Comparison of ENCODE assay signal across 21 cellular contexts in the genomic region with DNA sequence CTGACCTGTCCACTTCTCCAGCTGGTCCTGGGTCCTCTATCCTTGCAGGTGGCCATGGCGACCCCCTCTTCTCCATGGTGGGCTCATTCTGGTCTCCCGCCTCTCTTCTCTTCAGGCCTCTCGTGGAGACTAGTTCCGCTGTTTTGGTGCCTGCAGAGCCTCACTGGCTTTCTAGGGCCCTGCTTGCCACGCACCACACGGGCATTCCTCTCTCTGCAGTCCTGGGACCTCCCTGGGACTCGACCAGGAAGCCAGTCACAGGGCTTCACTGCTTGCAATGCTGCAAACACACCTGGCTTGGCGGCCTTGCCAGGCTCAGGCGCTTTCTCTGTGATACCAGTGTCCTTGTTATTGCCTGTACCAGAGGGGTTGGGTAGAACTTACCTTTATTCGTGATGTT. TPM values are rescaled to one million over a fixed set of nuclear protein-coding genes. Genes with fewer than 3 reads are reported as not detected.
DNase-seq lines count a peak whose midpoint lies in the region; ATAC-seq and TF ChIP-seq lines count a peak whose summit lies in the region.
"Had no signal": no experiment of that assay in that cellular context is flagged by ENCODE, and none has a peak within 500 bp of the region (broad histone marks: within the 10 kb centered on the region; RNA-seq: fewer than 3 reads in every experiment).

No MANE protein-coding gene starts in this region.

- H3K14ac ChIP-seq in trophoblast cell (ENCODE audit: low read length), result peak overlapping the region; percentile 5

- H3K4me3 Mint-ChIP-seq in T-helper 17 cell, result no peak overlapping the region
- H3K4me3 Mint-ChIP-seq in neural crest cell, result no peak overlapping the region
- no peak overlapping the region for H3K4me3 Mint-ChIP-seq in activated naive CD8-positive, alpha-beta T cell treated with anti-CD3 and anti-CD28 coated beads for 36 hours
- no peak overlapping the region for H3K4me3 Mint-ChIP-seq in CD8-positive, alpha-beta T cell
- H3K4me3 Mint-ChIP-seq: CD14-positive monocyte; CD4-positive, alpha-beta memory T cell; CD4-positive, CD25-positive, alpha-beta regulatory T cell had no signal

- H3K4me2 ChIP-seq in trophoblast cell (ENCODE audit: low read length), result no peak overlapping the region
- H3K4me2 ChIP-seq: BLaER1 had no signal

- H4K8ac ChIP-seq in trophoblast cell (ENCODE audit: low read depth, low read length), result no peak overlapping the region

- H3K4ac ChIP-seq in trophoblast cell (ENCODE audit: low read depth, low read length), result no peak overlapping the region

- intact Hi-C loops in cardiac septum (cut with DNase I), result no loop called here
- intact Hi-C loops in CD8-positive, alpha-beta T cell (cut with DNase I, micrococcal nuclease), result no loop called here

- ATAC-seq in T-helper 17 cell, result no peak
- ATAC-seq in CD8-positive, alpha-beta T cell, result no peak

- CTCF ChIA-PET in CD8-positive, alpha-beta T cell (lab: Charles Lee), result no interaction called here

- no peak overlapping the region for H3K9ac ChIP-seq in trophoblast cell (ENCODE audit: low read length)
- H3K9ac ChIP-seq: BLaER1 had no signal

- POLR2A ChIA-PET in CD8-positive, alpha-beta T cell (lab: Charles Lee), result no interaction called here

- H3K9me3 ChIP-seq in T-helper 17 cell (ENCODE audit: control insufficient read depth, low read length, poor library complexity, severe bottlenecking), result no peaks in the 10 kb centered on the region
- H3K9me3 ChIP-seq in trophoblast cell (ENCODE audit: insufficient read depth, low read depth, low read length), result no peaks in the 10 kb centered on the region
- no peaks in the 10 kb centered on the region for H3K9me3 ChIP-seq in CD8-positive, alpha-beta T cell (ENCODE audit: low read length)
- H3K9me3 ChIP-seq: BE2C, Caco-2 had no signal

- H3K36me3 Mint-ChIP-seq in T-helper 17 cell (ENCODE audit: low read depth) (peaks cover 11% of the 10 kb centered on the region), neural crest cell (ENCODE audit: low read depth) (no peaks in the 10 kb centered on the region)
- no peaks in the 10 kb centered on the region for H3K36me3 Mint-ChIP-seq in activated naive CD8-positive, alpha-beta T cell treated with anti-CD3 and anti-CD28 coated beads for 36 hours
- H3K36me3 Mint-ChIP-seq in CD8-positive, alpha-beta T cell, result no peaks in the 10 kb centered on the region
- H3K36me3 Mint-ChIP-seq: CD14-positive monocyte; CD4-positive, alpha-beta memory T cell; CD4-positive, CD25-positive, alpha-beta regulatory T cell had no signal

- no peaks in the 10 kb centered on the region for H3K36me3 ChIP-seq in trophoblast cell (ENCODE audit: control insufficient read depth in 1 of 2, insufficient read depth in 2 of 2, low read length in 2 of 2)
- H3K36me3 ChIP-seq in CD8-positive, alpha-beta T cell (ENCODE audit: insufficient read depth, low read length), result no peaks in the 10 kb centered on the region
- H3K36me3 ChIP-seq: BE2C, BLaER1 had no signal

- H3K4me3 ChIP-seq in trophoblast cell (ENCODE audit: low read depth, low read length), result no peak overlapping the region
- H3K4me3 ChIP-seq in CD8-positive, alpha-beta T cell (ENCODE audit: low read depth, low read length), result no peak overlapping the region
- H3K4me3 ChIP-seq: BLaER1 had no signal

- no peaks in the 10 kb centered on the region for H3K79me1 ChIP-seq in trophoblast cell (ENCODE audit: low read length)

- peaks cover 17% of the 10 kb centered on the region for H3K27me3 Mint-ChIP-seq in T-helper 17 cell
- H3K27me3 Mint-ChIP-seq in neural crest cell (ENCODE audit: low read depth), result peaks cover 4% of the 10 kb centered on the region
- peaks cover 4% of the 10 kb centered on the region for H3K27me3 Mint-ChIP-seq in activated naive CD8-positive, alpha-beta T cell treated with anti-CD3 and anti-CD28 coated beads for 36 hours
- peaks cover 7% of the 10 kb centered on the region for H3K27me3 Mint-ChIP-seq in CD8-positive, alpha-beta T cell (ENCODE audit: low read depth)

- H2BK5ac ChIP-seq in trophoblast cell (ENCODE audit: low read depth, low read length, poor library complexity), result no peak overlapping the region

- no peak overlapping the region for H4K12ac ChIP-seq in trophoblast cell (ENCODE audit: low read depth, low read length)

- H2BK12ac ChIP-seq in trophoblast cell (ENCODE audit: low read length), result no peak overlapping the region

- H3K4me1 Mint-ChIP-seq in T-helper 17 cell, result peaks cover 5% of the 10 kb centered on the region
- no peaks in the 10 kb centered on the region for H3K4me1 Mint-ChIP-seq in neural crest cell
- no peaks in the 10 kb centered on the region for H3K4me1 Mint-ChIP-seq in activated naive CD8-positive, alpha-beta T cell treated with anti-CD3 and anti-CD28 coated beads for 36 hours
- no peaks in the 10 kb centered on the region for H3K4me1 Mint-ChIP-seq in CD8-positive, alpha-beta T cell (ENCODE audit: low read depth)
- H3K4me1 Mint-ChIP-seq: CD4-positive, alpha-beta memory T cell; CD4-positive, CD25-positive, alpha-beta regulatory T cell had no signal

- no peaks in the 10 kb centered on the region for H3K27me3 ChIP-seq in trophoblast cell (ENCODE audit: insufficient read depth, low read length)
- H3K27me3 ChIP-seq in CD8-positive, alpha-beta T cell (ENCODE audit: insufficient read depth, low read length), result no peaks in the 10 kb centered on the region
- H3K27me3 ChIP-seq: BE2C, BLaER1 had no signal

- TF ChIP-seq CTCF in neural crest cell (conservative IDR thresholded peaks at IDR 0.05), result no peak
- TF ChIP-seq CTCF in CD8-positive, alpha-beta T cell (IDR thresholded peaks at IDR 0.05), result no peak

- H3K9me3 Mint-ChIP-seq in neural crest cell, result no peaks in the 10 kb centered on the region
- no peaks in the 10 kb centered on the region for H3K9me3 Mint-ChIP-seq in activated naive CD8-positive, alpha-beta T cell treated with anti-CD3 and anti-CD28 coated beads for 36 hours
- H3K9me3 Mint-ChIP-seq in CD8-positive, alpha-beta T cell, result no peaks in the 10 kb centered on the region

- DNase-seq in T-helper 17 cell (no peak), neural crest cell (ENCODE audit: low read depth, low spot score) (no peak), trophoblast cell (no peak), cardiac septum (ENCODE audit: low spot score) (no peak), NCI-H2196 treated with DMSO at 0.1 percent for 48 hours (lab: John Stamatoyannopoulos, UW; ENCODE audit: unreplicated experiment) (no peak)
- no peak for DNase-seq in activated naive CD8-positive, alpha-beta T cell treated with anti-CD3 and anti-CD28 coated beads for 36 hours
- no peak for DNase-seq in CD8-positive, alpha-beta T cell
- DNase-seq: 8988T; ACHN; BE2C; C1 segment of cervical spinal cord; Caco-2; Calu3; CD4-positive, alpha-beta memory T cell; CD4-positive, CD25-positive, alpha-beta regulatory T cell; DMS79 treated with DMSO at 0.1 percent for 48 hours; GF-D8 had no signal

- H2AFZ ChIP-seq in trophoblast cell (ENCODE audit: insufficient read depth, low read length, poor library complexity), result no peak overlapping the region

- H3K18ac ChIP-seq in trophoblast cell (ENCODE audit: low read length), result no peak overlapping the region

- H2BK120ac ChIP-seq in trophoblast cell (ENCODE audit: insufficient read depth, low read length, poor library complexity), result no peak overlapping the region

- peaks cover 10 to 13% of the 10 kb centered on the region in 2 experiments for H3K4me1 ChIP-seq in trophoblast cell (ENCODE audit: control insufficient read depth in 1 of 2, insufficient read depth in 2 of 2, low read length in 2 of 2)
- H3K4me1 ChIP-seq in CD8-positive, alpha-beta T cell (ENCODE audit: insufficient read depth, low read length), result no peaks in the 10 kb centered on the region
- H3K4me1 ChIP-seq: BE2C, Caco-2 had no signal

- no peaks in the 10 kb centered on the region for H3K79me2 ChIP-seq in trophoblast cell (ENCODE audit: control insufficient read depth, insufficient read depth, low read length, poor library complexity)

- H3K23ac ChIP-seq in trophoblast cell (ENCODE audit: low read length), result no peak overlapping the region

- H4K91ac ChIP-seq in trophoblast cell (ENCODE audit: low read depth, low read length), result peak overlapping the region; percentile 25

- H3K27ac Mint-ChIP-seq in T-helper 17 cell (peak overlapping the region; percentile 45), neural crest cell (ENCODE audit: unreplicated experiment) (peak overlapping the region; percentile 27)
- H3K27ac Mint-ChIP-seq in activated naive CD8-positive, alpha-beta T cell treated with anti-CD3 and anti-CD28 coated beads for 36 hours, result no peak overlapping the region
- H3K27ac Mint-ChIP-seq in CD8-positive, alpha-beta T cell, result no peak overlapping the region
- H3K27ac Mint-ChIP-seq: CD14-positive monocyte; CD4-positive, alpha-beta memory T cell had no signal

- WGBS in trophoblast cell (ENCODE audit: extremely low coverage, insufficient coverage, insufficient read length), result no CpG with 5 or more reads among the region's 10 CpGs

- peak overlapping the region; percentile 49 for H2AK5ac ChIP-seq in trophoblast cell (ENCODE audit: low read length)

- H3K27ac ChIP-seq in trophoblast cell (ENCODE audit: low read depth, low read length), result no peak overlapping the region
- no peak overlapping the region for H3K27ac ChIP-seq in CD8-positive, alpha-beta T cell (ENCODE audit: low read depth, low read length)
- H3K27ac ChIP-seq: BLaER1 had no signal

RNA-seq across cellular contexts. Expression of a gene that starts 9.1 kb away (rescaled TPM):
- total RNA-seq in T-helper 17 cell, result not detected
- total RNA-seq in neural crest cell, result not detected in 2 replicates
- polyA plus RNA-seq in trophoblast cell (2013), result 0.35 and 0.42 TPM in 2 replicates
- 0.83 TPM for total RNA-seq in cardiac septum
- not detected for total RNA-seq in activated naive CD8-positive, alpha-beta T cell treated with anti-CD3 and anti-CD28 coated beads for 36 hours
- not detected for total RNA-seq in CD8-positive, alpha-beta T cell
- total RNA-seq: A673; Caco-2; CD4-positive, alpha-beta memory T cell; CD4-positive, CD25-positive, alpha-beta regulatory T cell had no signal
- polyA plus RNA-seq: AG04450; CD14-positive monocyte; CD4-positive, alpha-beta memory T cell; CD4-positive, CD25-positive, alpha-beta regulatory T cell had no signal

Comparison
In these comparisons a context has a peak if more than half of its experiments do, and no peak if none do; other contexts are left out.
1. H3K27ac Mint-ChIP-seq: peak in T-helper 17 cell (single experiment) and neural crest cell (single experiment); none in activated naive CD8-positive, alpha-beta T cell treated with anti-CD3 and anti-CD28 coated beads for 36 hours (single experiment) and CD8-positive, alpha-beta T cell (single experiment).